In genomic region chr22:49960967-49961600, GRCh38 we compare ENCODE assay signal across 8 cellular contexts. TPM values are rescaled to one million over a fixed set of nuclear protein-coding genes. Genes with fewer than 3 reads are reported as not detected.
DNase-seq lines count a peak whose midpoint lies in the region; ATAC-seq and TF ChIP-seq lines count a peak whose summit lies in the region.

No MANE protein-coding gene starts in this region.

- H3K27me3 ChIP-seq in SJCRH30 (no peaks in the 10 kb centered on the region), right lobe of liver (no peaks in the 10 kb centered on the region), stomach (no peaks in the 10 kb centered on the region)

- DNase-seq in NCI-H1417 (lab: John Stamatoyannopoulos, UW): peak in 2 of 3 experiments; percentile 52 to 53
- DNase-seq in NCI-H1417 treated with DMSO at 0.1 percent for 48 hours (lab: John Stamatoyannopoulos, UW): no peak
- no peak for DNase-seq in SJCRH30
- DNase-seq in chondrocyte (ENCODE audit: low spot score): peak; percentile 86
- DNase-seq in right lobe of liver: peak; percentile 53 to 73 (median 61)
- peak; percentile 44 for DNase-seq in stomach
- DNase-seq in NCI-H510A treated with DMSO at 0.1 percent for 48 hours (lab: John Stamatoyannopoulos, UW): no peak

- WGBS in right lobe of liver (ENCODE audit: insufficient coverage, low coverage, low lambda C conversion rate, missing lambda C conversion rate): 0% methylated on average over 2 of the region's 89 CpGs
- 0 to 1% (median 1%) methylated on average over 11 to 87 of the region's 89 CpGs for WGBS in stomach, 5 donors

- TF ChIP-seq CTCF in chondrocyte (IDR thresholded peaks at IDR 0.05) (no peak), right lobe of liver (IDR thresholded peaks at IDR 0.05) (peak in 1 of 4 donors; percentile 4), stomach (IDR thresholded peaks at IDR 0.05) (no peak)

- peaks cover 1% of the 10 kb centered on the region for H3K36me3 Mint-ChIP-seq in chondrocyte (ENCODE audit: low read depth)

- no peaks in the 10 kb centered on the region for H3K9me3 Mint-ChIP-seq in chondrocyte (ENCODE audit: low read depth)

- peak overlapping the region; percentile 86 for H3K27ac Mint-ChIP-seq in chondrocyte (ENCODE audit: unreplicated experiment)

- H3K9me3 ChIP-seq in SJCRH30 (replicated peaks) (no peaks in the 10 kb centered on the region), right lobe of liver (no peaks in the 10 kb centered on the region), stomach (no peaks in the 10 kb centered on the region)

- H3K4me1 ChIP-seq in SJCRH30: peaks cover 35% of the 10 kb centered on the region
- H3K4me1 ChIP-seq in right lobe of liver: peaks cover 0 to 54% (median 30%) of the 10 kb centered on the region in 4 donors
- peaks cover 44 to 74% (median 70%) of the 10 kb centered on the region in 4 donors for H3K4me1 ChIP-seq in stomach

- no peaks in the 10 kb centered on the region for H3K27me3 Mint-ChIP-seq in chondrocyte (ENCODE audit: low read depth)

- no peak for TF ChIP-seq POLR2A in right lobe of liver (IDR thresholded peaks at IDR 0.05)
- no peak for TF ChIP-seq POLR2A in stomach (IDR thresholded peaks at IDR 0.05)

- peak overlapping the region; percentile 84 for H3K4me3 Mint-ChIP-seq in chondrocyte (ENCODE audit: unreplicated experiment)

- peak overlapping the region; percentile 64 for H3K4me3 ChIP-seq in SJCRH30
- peak overlapping the region; percentile 87 to 98 (median 95) for H3K4me3 ChIP-seq in right lobe of liver
- H3K4me3 ChIP-seq in stomach: peak overlapping the region; percentile 81 to 99 (median 88)

- H3K4me1 Mint-ChIP-seq in chondrocyte (ENCODE audit: low read depth): peaks cover 7% of the 10 kb centered on the region

- no peak for TF ChIP-seq EP300 in stomach (IDR thresholded peaks at IDR 0.05)

- H3K36me3 ChIP-seq in SJCRH30: peaks cover 21% of the 10 kb centered on the region
- peaks cover 7 to 18% (median 12%) of the 10 kb centered on the region in 4 donors for H3K36me3 ChIP-seq in right lobe of liver
- H3K36me3 ChIP-seq in stomach: peaks cover 35 to 43% (median 39%) of the 10 kb centered on the region in 4 donors

- no peak overlapping the region for H3K27ac ChIP-seq in SJCRH30
- H3K27ac ChIP-seq in right lobe of liver: peak overlapping the region; percentile 88 to 97 (median 93)
- peak overlapping the region; percentile 94 to 98 (median 98) for H3K27ac ChIP-seq in stomach

- intact Hi-C loops in right lobe of liver (cut with DNase I): no loop called here
- intact Hi-C loops in stomach (cut with DNase I; ENCODE audit: low total_unique reads): no loop called here

- ATAC-seq in right lobe of liver (no peak), GM18858 (IDR thresholded peaks at IDR 0.05; ENCODE audit: unreplicated experiment) (no peak)

RNA-seq across cellular contexts. Expression of gene PIM3, which starts 0.5 kb away (rescaled TPM):
- total RNA-seq in SJCRH30 (2014; rRNA removed; shearing (Covaris generic)): 51.2 and 53.6 TPM in 2 replicates
- total RNA-seq in chondrocyte (12.0 to 18.2 TPM (median 16.8 TPM) in 3 replicates), right lobe of liver (10 to 100 TPM; 26.7 to 64.4 (median 32.8) TPM), stomach (100 to 1,000 TPM in 3 of 5 donors, 10 to 100 TPM in 2; 51.9 to 802 (median 298) TPM)
- polyA plus RNA-seq in stomach: 10 to 100 TPM; 75.6 to 87.6 (median 81.6) TPM

RNA-seq across cellular contexts. Expression of gene CRELD2, which starts 42.6 kb away (rescaled TPM):
- 37.6 and 39.7 TPM in 2 replicates for total RNA-seq in SJCRH30 (2014; rRNA removed; shearing (Covaris generic))
- 44.3 to 117 TPM (median 49.9 TPM) in 3 replicates for total RNA-seq in chondrocyte
- 10 to 100 TPM; 26.0 to 56.4 (median 47.8) TPM for total RNA-seq in right lobe of liver
- 10 to 100 TPM; 35.4 to 83.0 (median 81.1) TPM for total RNA-seq in stomach
- 10 to 100 TPM; 19.4 to 30.4 (median 29.0) TPM for polyA plus RNA-seq in stomach

RNA-seq across cellular contexts. Expression of gene ALG12, which starts 42.8 kb away (rescaled TPM):
- total RNA-seq in SJCRH30 (2014; rRNA removed; shearing (Covaris generic)): 24.2 and 24.3 TPM in 2 replicates
- total RNA-seq in chondrocyte (18.7 to 27.3 TPM (median 20.6 TPM) in 3 replicates), right lobe of liver (10 to 100 TPM; 15.1 to 19.0 (median 16.6) TPM), stomach (10 to 100 TPM in 2 of 5 donors, 1 to 10 TPM in 3; 2.3 to 30.7 (median 9.4) TPM)
- polyA plus RNA-seq in stomach: 1 to 10 TPM; 3.8 to 9.2 (median 8.8) TPM

RNA-seq across cellular contexts. Expression of gene IL17REL, which starts 51.5 kb away (rescaled TPM):
- not detected in 2 replicates for total RNA-seq in SJCRH30 (2014; rRNA removed; shearing (Covaris generic))
- total RNA-seq in chondrocyte: 0.17 to 0.23 TPM in 2 of 3 replicates, not detected in the other
- total RNA-seq in right lobe of liver: not detected
- total RNA-seq in stomach: 1 to 10 TPM in 1 of 5 donors, under 1 TPM in 2, not detected in 2; 0.87 to 1.2 (median 0.92) TPM
- polyA plus RNA-seq in stomach: under 1 TPM in 1 of 3 donors, not detected in 2; 0.03 TPM

Comparison
In these comparisons a context has a peak if more than half of its experiments do, and no peak if none do; other contexts are left out.
1. DNase-seq: peak in NCI-H1417 (2 of 3), chondrocyte (single experiment), right lobe of liver (3 of 3) and stomach (single experiment); none in NCI-H1417 treated with DMSO at 0.1 percent for 48 hours (single experiment), SJCRH30 (0 of 2) and NCI-H510A treated with DMSO at 0.1 percent for 48 hours (single experiment).
2. Peak in every context shown above with its lines, with median percentiles within 50 percentile points of each other: H3K4me3 ChIP-seq.